In genomic region chrX:30304866-30305265, GRCh38 we compare ENCODE assay signal across 25 cellular contexts. TPM values are rescaled to one million over a fixed set of nuclear protein-coding genes. Genes with fewer than 3 reads are reported as not detected.
A peak's percentile ranks its signal among the peaks of the same experiment; 100 is the strongest.
DNase-seq lines count a peak whose midpoint lies in the region; ATAC-seq, FAIRE-seq and TF ChIP-seq lines count a peak whose summit lies in the region.
"Had no signal": no experiment of that assay in that cellular context is flagged by ENCODE, and none has a peak within 500 bp of the region (broad histone marks: within the 10 kb centered on the region; RNA-seq: fewer than 3 reads in every experiment).

No MANE protein-coding gene starts in this region.

- no peaks in the 10 kb centered on the region for H3K9me2 ChIP-seq in PC-3 (replicated peaks; ENCODE audit: low read length)
- H3K9me2 ChIP-seq: SK-N-SH had no signal

- POLR2A ChIA-PET in MCF 10A (lab: Yijun Ruan, JAX) (interaction anchor here (0.7 kb wide), 1 partner anchor 1518 kb away, joined by 3 read pairs; no protein-coding TSS in a partner anchor), PC-3 (lab: Charles Lee; ENCODE audit: unreplicated experiment) (no interaction called here)
- POLR2A ChIA-PET in CD4-positive, alpha-beta T cell (lab: Charles Lee): no interaction called here

- no peak overlapping the region for H2AFZ ChIP-seq in mammary epithelial cell (ENCODE audit: low read depth, low read length)
- no peak overlapping the region for H2AFZ ChIP-seq in PC-3 (ENCODE audit: low read length)
- no peak overlapping the region for H2AFZ ChIP-seq in astrocyte (ENCODE audit: low read depth, low read length)

- peak; percentile 58 for DNase-seq in MCF 10A (ENCODE audit: unreplicated experiment)
- DNase-seq in mammary epithelial cell: no peak
- DNase-seq in PC-3: peak; percentile 76
- DNase-seq in astrocyte (ENCODE audit: low read depth): no peak
- no peak for DNase-seq in CD4-positive, alpha-beta T cell
- DNase-seq: Caco-2; CD4-positive, CD25-positive, alpha-beta regulatory T cell; DMS153; GDM1; IMR-90; NCI-H1105 treated with DMSO at 0.1 percent for 48 hours; NCI-H2029 treated with DMSO at 0.1 percent for 48 hours; NCI-H2171; NCI-H510A; NCI-H82; OCI-M1; Right ventricle myocardium superior; SK-N-SH had no signal

- no peaks in the 10 kb centered on the region for H3K9me3 ChIP-seq in mammary epithelial cell (replicated peaks; ENCODE audit: insufficient read depth, low read length)
- H3K9me3 ChIP-seq in PC-3 (ENCODE audit: low read length): no peaks in the 10 kb centered on the region
- no peaks in the 10 kb centered on the region for H3K9me3 ChIP-seq in astrocyte (ENCODE audit: insufficient read depth, low read depth, low read length)
- H3K9me3 ChIP-seq in CD4-positive, alpha-beta T cell (ENCODE audit: control insufficient read depth, low read length): no peaks in the 10 kb centered on the region
- H3K9me3 ChIP-seq: Caco-2, SK-N-SH had no signal

- BruUV-seq in MCF 10A (replicated peaks; lab: Mats Ljungman, UMichigan): no TSS peak
- no TSS peak for BruUV-seq in mammary epithelial cell (replicated peaks; lab: Mats Ljungman, UMichigan)
- BruUV-seq in PC-3 (replicated peaks; lab: Mats Ljungman, UMichigan): no TSS peak

- ATAC-seq in PC-3 (no peak), esophagus mucosa (no peak), HG02981 (IDR thresholded peaks at IDR 0.05; ENCODE audit: unreplicated experiment) (no peak), GM21447 (IDR thresholded peaks at IDR 0.05; ENCODE audit: unreplicated experiment) (no peak)
- ATAC-seq in CD4-positive, alpha-beta T cell (ENCODE audit: poor library complexity): no peak
- ATAC-seq: HCT116 had no signal

- TF ChIP-seq CTCF in MCF 10A (IDR thresholded peaks at IDR 0.05; ENCODE audit: unreplicated experiment) (no peak), mammary epithelial cell (conservative IDR thresholded peaks at IDR 0.05 in 1 of 2, IDR thresholded peaks at IDR 0.05 in 1 of 2; ENCODE audit: extremely low read depth in 1 of 2, insufficient read depth in 1 of 2, low read depth in 1 of 2, low read length in 2 of 2) (no peak), PC-3 (conservative IDR thresholded peaks at IDR 0.05; ENCODE audit: low read depth, low read length) (no peak), astrocyte (IDR thresholded peaks at IDR 0.05; ENCODE audit: insufficient read depth, low read depth, low read length) (no peak)
- TF ChIP-seq CTCF in CD4-positive, alpha-beta T cell (IDR thresholded peaks at IDR 0.05): no peak

- in situ Hi-C loops in mammary epithelial cell (cut with MboI; ENCODE audit: low sequenced_read_pairs in 2 of 2): no loop called here

- H3K4me3 ChIP-seq in mammary epithelial cell (replicated peaks in 1 of 3; ENCODE audit: insufficient read depth in 1 of 3, low read depth in 2 of 3, low read length in 3 of 3): no peak overlapping the region
- no peak overlapping the region for H3K4me3 ChIP-seq in PC-3 (ENCODE audit: low read length)
- H3K4me3 ChIP-seq in astrocyte (ENCODE audit: insufficient read depth, low read depth, low read length): no peak overlapping the region

- H3K27me3 Mint-ChIP-seq in MCF 10A (ENCODE audit: insufficient read depth, unreplicated experiment): peaks cover 17% of the 10 kb centered on the region
- H3K27me3 Mint-ChIP-seq in astrocyte (ENCODE audit: low read depth, unreplicated experiment): peaks cover 6% of the 10 kb centered on the region
- peaks cover 17% of the 10 kb centered on the region for H3K27me3 Mint-ChIP-seq in CD4-positive, alpha-beta T cell

- no peaks in the 10 kb centered on the region for H3F3A ChIP-seq in PC-3 (ENCODE audit: low read length, unreplicated experiment)

- H3K36me3 ChIP-seq in mammary epithelial cell (ENCODE audit: insufficient read depth, low read length) (no peaks in the 10 kb centered on the region), PC-3 (ENCODE audit: low read depth, low read length) (no peaks in the 10 kb centered on the region), astrocyte (ENCODE audit: insufficient read depth, low read length) (no peaks in the 10 kb centered on the region)

- peaks cover 23% of the 10 kb centered on the region for H3K4me1 Mint-ChIP-seq in MCF 10A (ENCODE audit: insufficient read depth, unreplicated experiment)
- H3K4me1 Mint-ChIP-seq in astrocyte (ENCODE audit: low read depth, unreplicated experiment): peaks cover 5% of the 10 kb centered on the region
- H3K4me1 Mint-ChIP-seq in CD4-positive, alpha-beta T cell (ENCODE audit: low read depth): no peaks in the 10 kb centered on the region
- H3K4me1 Mint-ChIP-seq: CD4-positive, CD25-positive, alpha-beta regulatory T cell had no signal

- H3K36me3 Mint-ChIP-seq in MCF 10A (ENCODE audit: insufficient read depth, unreplicated experiment): no peaks in the 10 kb centered on the region
- no peaks in the 10 kb centered on the region for H3K36me3 Mint-ChIP-seq in astrocyte (ENCODE audit: low read depth, unreplicated experiment)
- H3K36me3 Mint-ChIP-seq in CD4-positive, alpha-beta T cell (ENCODE audit: low read depth): no peaks in the 10 kb centered on the region
- H3K36me3 Mint-ChIP-seq: CD4-positive, CD25-positive, alpha-beta regulatory T cell had no signal

- CTCF ChIA-PET in MCF 10A (lab: Yijun Ruan, JAX): interaction anchor here (0.7 to 1.0 kb wide), 2 partner anchors 19 to 199 kb away, joined by 3 read pairs; no protein-coding TSS in a partner anchor
- CTCF ChIA-PET in mammary epithelial cell (lab: Charles Lee; ENCODE audit: low non-redundant PET): no interaction called here
- CTCF ChIA-PET in PC-3 (lab: Charles Lee): no interaction called here
- CTCF ChIA-PET in CD4-positive, alpha-beta T cell (lab: Charles Lee): no interaction called here

- no peak overlapping the region for H3K4me2 ChIP-seq in mammary epithelial cell (ENCODE audit: insufficient read depth, low read depth, low read length)
- H3K4me2 ChIP-seq in PC-3 (ENCODE audit: low read length): no peak overlapping the region
- H3K4me2 ChIP-seq in astrocyte (ENCODE audit: low read length): no peak overlapping the region
- H3K4me2 ChIP-seq: KMS-11, SK-N-SH had no signal

- 57% methylated on average over 6 of the region's 6 CpGs for WGBS in mammary epithelial cell (ENCODE audit: low coverage, missing lambda C conversion rate)

- H3K9ac ChIP-seq in mammary epithelial cell (ENCODE audit: insufficient read depth, low read length): no peak overlapping the region
- H3K9ac ChIP-seq in PC-3 (ENCODE audit: low read length): no peak overlapping the region
- H3K9ac ChIP-seq in astrocyte (ENCODE audit: low read length): no peak overlapping the region
- H3K9ac ChIP-seq: KMS-11, SK-N-SH had no signal

- no peak overlapping the region for H3K27ac ChIP-seq in mammary epithelial cell (ENCODE audit: insufficient read depth, low read depth, low read length)
- peak overlapping the region; percentile 37 for H3K27ac ChIP-seq in PC-3 (ENCODE audit: low read length)
- no peak overlapping the region for H3K27ac ChIP-seq in astrocyte (ENCODE audit: low read depth, low read length)
- H3K27ac ChIP-seq in CD4-positive, alpha-beta T cell (ENCODE audit: low read depth, low read length): no peak overlapping the region
- H3K27ac ChIP-seq: KMS-11 had no signal

- H3K4me3 Mint-ChIP-seq in MCF 10A (ENCODE audit: unreplicated experiment): no peak overlapping the region
- no peak overlapping the region for H3K4me3 Mint-ChIP-seq in astrocyte (ENCODE audit: unreplicated experiment)
- H3K4me3 Mint-ChIP-seq in CD4-positive, alpha-beta T cell: no peak overlapping the region
- H3K4me3 Mint-ChIP-seq: CD4-positive, CD25-positive, alpha-beta regulatory T cell had no signal

- FAIRE-seq in astrocyte (lab: Jason Lieb, UNC): peak; percentile 5
- FAIRE-seq: H1 had no signal

- dilution Hi-C loops in mammary epithelial cell (cut with HindIII; ENCODE audit: low sequenced_read_pairs): no loop called here

- H3K79me2 ChIP-seq in mammary epithelial cell (ENCODE audit: insufficient read depth, low read length) (no peaks in the 10 kb centered on the region), PC-3 (ENCODE audit: low read length) (no peaks in the 10 kb centered on the region), astrocyte (ENCODE audit: insufficient read depth, low read length) (no peaks in the 10 kb centered on the region)

- H3K9me3 Mint-ChIP-seq in MCF 10A (ENCODE audit: unreplicated experiment) (no peaks in the 10 kb centered on the region), astrocyte (ENCODE audit: unreplicated experiment) (no peaks in the 10 kb centered on the region)
- H3K9me3 Mint-ChIP-seq in CD4-positive, alpha-beta T cell: no peaks in the 10 kb centered on the region

- H3K27me3 ChIP-seq in mammary epithelial cell (ENCODE audit: insufficient read depth, low read length) (peaks cover 13% of the 10 kb centered on the region), PC-3 (ENCODE audit: low read length) (no peaks in the 10 kb centered on the region), astrocyte (ENCODE audit: insufficient read depth, low read length) (peaks cover 9% of the 10 kb centered on the region)
- H3K27me3 ChIP-seq in CD4-positive, alpha-beta T cell (ENCODE audit: control insufficient read depth, insufficient read depth, low read length): no peaks in the 10 kb centered on the region

- H3K4me1 ChIP-seq in mammary epithelial cell (ENCODE audit: insufficient read depth, low read length): peaks cover 21% of the 10 kb centered on the region
- H3K4me1 ChIP-seq in PC-3 (ENCODE audit: insufficient read depth, low read length): peaks cover 17% of the 10 kb centered on the region
- H3K4me1 ChIP-seq in astrocyte (ENCODE audit: insufficient read depth, low read length): peaks cover 5% of the 10 kb centered on the region
- H3K4me1 ChIP-seq: Caco-2 had no signal

- no peak overlapping the region for H3K27ac Mint-ChIP-seq in MCF 10A (ENCODE audit: low read depth, unreplicated experiment)
- H3K27ac Mint-ChIP-seq in astrocyte (ENCODE audit: unreplicated experiment): no peak overlapping the region
- no peak overlapping the region for H3K27ac Mint-ChIP-seq in CD4-positive, alpha-beta T cell
- H3K27ac Mint-ChIP-seq: CD4-positive, CD25-positive, alpha-beta regulatory T cell had no signal

- H4K20me1 ChIP-seq in mammary epithelial cell (ENCODE audit: insufficient read depth, low read length) (no peaks in the 10 kb centered on the region), PC-3 (ENCODE audit: low read length) (no peaks in the 10 kb centered on the region), astrocyte (ENCODE audit: insufficient read depth, low read length) (no peaks in the 10 kb centered on the region)

- intact Hi-C loops in MCF 10A (cut with micrococcal nuclease): no loop called here
- intact Hi-C loops in mammary epithelial cell (cut with micrococcal nuclease): no loop called here
- intact Hi-C loops in PC-3 (cut with micrococcal nuclease): no loop called here
- intact Hi-C loops in CD4-positive, alpha-beta T cell (cut with DNase I, micrococcal nuclease): no loop called here

RNA-seq across cellular contexts. Expression of gene NR0B1, which starts 4.3 kb away (rescaled TPM):
- total RNA-seq in MCF 10A (2022) (not detected in 2 replicates), mammary epithelial cell (not detected), PC-3 (2014; rRNA removed) (not detected in 2 replicates), astrocyte (0.25 TPM in 1 of 2 replicates, not detected in the other), esophagus mucosa (not detected)
- not detected for polyA plus RNA-seq in mammary epithelial cell
- not detected for polyA minus RNA-seq in mammary epithelial cell
- not detected for total RNA-seq in CD4-positive, alpha-beta T cell
- total RNA-seq: Caco-2; CD4-positive, CD25-positive, alpha-beta regulatory T cell; IMR-90; Right ventricle myocardium superior had no signal
- polyA plus RNA-seq: CD4-positive, CD25-positive, alpha-beta regulatory T cell; IMR-90 had no signal

RNA-seq across cellular contexts. Expression of gene MAGEB1, which starts 57.9 kb away (rescaled TPM):
- not detected in 2 replicates for total RNA-seq in MCF 10A (2022)
- total RNA-seq in mammary epithelial cell: not detected
- polyA plus RNA-seq in mammary epithelial cell: not detected
- polyA minus RNA-seq in mammary epithelial cell: not detected
- not detected in 2 replicates for total RNA-seq in PC-3 (2014; rRNA removed)
- not detected in 2 replicates for total RNA-seq in astrocyte
- total RNA-seq in esophagus mucosa: not detected
- not detected for total RNA-seq in CD4-positive, alpha-beta T cell
- total RNA-seq: Caco-2; CD4-positive, CD25-positive, alpha-beta regulatory T cell; H1; IMR-90; Right ventricle myocardium superior had no signal
- polyA plus RNA-seq: BJ; CD4-positive, CD25-positive, alpha-beta regulatory T cell; IMR-90 had no signal

Comparison
In these comparisons a context has a peak if more than half of its experiments do, and no peak if none do; other contexts are left out.
1. DNase-seq: peak in MCF 10A (single experiment) and PC-3 (single experiment); none in mammary epithelial cell (single experiment), astrocyte (single experiment) and CD4-positive, alpha-beta T cell (0 of 10).